8 cellular contexts compared by ENCODE assay signal in genomic region chr11:57667715-57668466, GRCh38. TPM values are rescaled to one million over a fixed set of nuclear protein-coding genes. Genes with fewer than 3 reads are reported as not detected.
DNase-seq lines count a peak whose midpoint lies in the region; ATAC-seq and TF ChIP-seq lines count a peak whose summit lies in the region.

TSS of gene ZDHHC5 (plus strand) at chr11:57668114. CDS start at chr11:57673091, 4,977 bp downstream.

- H3K36me3 ChIP-seq in GM23248 (ENCODE audit: low read depth) (peaks cover 11% of the 10 kb centered on the region), fibroblast of lung (ENCODE audit: control insufficient read depth, insufficient read depth, low read length) (peaks cover 4% of the 10 kb centered on the region)

- peak within 1 kb of the TSS; percentile 96 for H3K4me3 ChIP-seq in GM23248
- peak within 1 kb of the TSS; percentile 67 to 99 (median 86) for H3K4me3 ChIP-seq in fibroblast of lung (replicated peaks in 1 of 4; ENCODE audit: control extremely low read depth in 1 of 4, insufficient read depth in 1 of 4, low read depth in 3 of 4, low read length in 4 of 4)

- peak within 1 kb of the TSS; percentile 93 for H3K27ac ChIP-seq in GM23248
- H3K27ac ChIP-seq in fibroblast of lung (ENCODE audit: insufficient read depth, low read length), result peak within 1 kb of the TSS; percentile 100

- 0 to 1% methylated on average over 44 to 75 of the region's 103 CpGs for WGBS in GM23248 (ENCODE audit: low coverage in 1 of 2, low lambda C conversion rate in 2 of 2, missing lambda C conversion rate in 2 of 2), 2 experiments

- in situ Hi-C loops in GM23248 (cut with MboI), result no loop called here

- H3K9me3 ChIP-seq in GM23248 (ENCODE audit: low read depth), result no peaks in the 10 kb centered on the region
- H3K9me3 ChIP-seq in fibroblast of lung (ENCODE audit: control insufficient read depth, insufficient read depth, low read depth, low read length), result no peaks in the 10 kb centered on the region

- no peaks in the 10 kb centered on the region for H3K27me3 Mint-ChIP-seq in naive thymus-derived CD8-positive, alpha-beta T cell

- peak within 1 kb of the TSS; percentile 98 to 100 (median 99) for H3K27ac Mint-ChIP-seq in naive thymus-derived CD8-positive, alpha-beta T cell

- POLR2A ChIA-PET in naive thymus-derived CD8-positive, alpha-beta T cell (lab: Charles Lee), result interaction anchor here (0.6 to 2.8 kb wide), 16 partner anchors 11 to 910 kb away, joined by 3 to 27 read pairs (median 4); partner anchors contain the start of genes CLP1, LPXN, MED19 and SELENOH

- H3K9ac ChIP-seq in GM23248 (peak within 1 kb of the TSS; percentile 87), fibroblast of lung (ENCODE audit: insufficient read depth, low read length) (peak within 1 kb of the TSS; percentile 93)

- H3K4me3 Mint-ChIP-seq in naive thymus-derived CD8-positive, alpha-beta T cell, result peak within 1 kb of the TSS; percentile 88 to 97 (median 92)

- peaks cover 0 to 20% (median 2%) of the 10 kb centered on the region in 3 donors for H3K36me3 Mint-ChIP-seq in naive thymus-derived CD8-positive, alpha-beta T cell

- H3K4me1 Mint-ChIP-seq in naive thymus-derived CD8-positive, alpha-beta T cell, result peaks cover 33 to 54% (median 52%) of the 10 kb centered on the region in 4 donors

- H4K20me1 ChIP-seq in GM23248 (ENCODE audit: insufficient read depth), result no peaks in the 10 kb centered on the region
- peaks cover 2% of the 10 kb centered on the region for H4K20me1 ChIP-seq in fibroblast of lung (ENCODE audit: control insufficient read depth, extremely low read depth, insufficient read depth, low read length)

- peaks cover 0 to 3% (median 0%) of the 10 kb centered on the region in 9 donors for H3K9me3 Mint-ChIP-seq in naive thymus-derived CD8-positive, alpha-beta T cell

- H3K27me3 ChIP-seq in GM23248 (replicated peaks; ENCODE audit: insufficient read depth) (no peaks in the 10 kb centered on the region), fibroblast of lung (ENCODE audit: control insufficient read depth, insufficient read depth, low read length) (no peaks in the 10 kb centered on the region)

- ATAC-seq in naive thymus-derived CD8-positive, alpha-beta T cell, result peak; percentile 85 to 88

- H3K4me2 ChIP-seq in GM23248 (ENCODE audit: unreplicated experiment), result peak within 1 kb of the TSS; percentile 95
- peak within 1 kb of the TSS; percentile 81 for H3K4me2 ChIP-seq in fibroblast of lung (ENCODE audit: extremely low read depth, insufficient read depth, low read length)

- no peaks in the 10 kb centered on the region for H3K9me2 ChIP-seq in GM23248 (ENCODE audit: insufficient read depth)

- TF ChIP-seq CTCF in LNCAP (IDR thresholded peaks at IDR 0.05), result peak; percentile 34; the same call in 1 of the 2 replicates
- peak; percentile 18 to 40 for TF ChIP-seq CTCF in fibroblast of lung (conservative IDR thresholded peaks at IDR 0.05 in 1 of 2, IDR thresholded peaks at IDR 0.05 in 1 of 2; ENCODE audit: low read depth in 1 of 2, low read length in 2 of 2)

- H3K4me1 ChIP-seq in GM23248 (ENCODE audit: insufficient read depth), result peaks cover 18% of the 10 kb centered on the region
- H3K4me1 ChIP-seq in fibroblast of lung (ENCODE audit: control insufficient read depth, extremely low read depth, insufficient read depth, low read length), result peaks cover 4% of the 10 kb centered on the region

- peaks cover 48% of the 10 kb centered on the region for H3K79me2 ChIP-seq in GM23248 (ENCODE audit: insufficient read depth)
- H3K79me2 ChIP-seq in fibroblast of lung (ENCODE audit: control insufficient read depth, insufficient read depth, low read length), result peaks cover 46% of the 10 kb centered on the region

- peaks cover 14% of the 10 kb centered on the region for H3F3A ChIP-seq in GM23248 (ENCODE audit: insufficient read depth)

- DNase-seq in Daoy (ENCODE audit: low read depth) (peak; percentile 100), GM23248 (peak; percentile 100), RPMI8226 (peak; percentile 100), fibroblast of lung (ENCODE audit: low read depth in 2 of 2) (peak; percentile 100)
- peak; percentile 99 to 100 for DNase-seq in activated T-helper 1 cell treated with anti-CD3 and anti-CD28 coated beads, Interleukin-2, amount 50 U/mL, for 16 hours (ENCODE audit: low read depth in 1 of 2, low spot score in 1 of 2)
- DNase-seq in naive thymus-derived CD8-positive, alpha-beta T cell, result peak; percentile 98 to 100 (median 100)
- DNase-seq in stimulated activated naive CD4-positive, alpha-beta T cell (lab: John Stamatoyannopoulos, UW), result peak in 5 of 6 experiments; percentile 94 to 100 (median 99)

- H2AFZ ChIP-seq in GM23248, result peak within 1 kb of the TSS; percentile 92
- H2AFZ ChIP-seq in fibroblast of lung (ENCODE audit: low read length), result peak within 1 kb of the TSS; percentile 90

RNA-seq across cellular contexts. Expression of gene ZDHHC5, which starts in this region (rescaled TPM):
- 27.7 and 28.0 TPM in 2 replicates for total RNA-seq in Daoy (2014; rRNA removed; shearing (Covaris generic))
- total RNA-seq in GM23248 (2014; rRNA removed; shearing (Covaris generic)), result 43.6 and 52.5 TPM in 2 replicates
- polyA plus RNA-seq in GM23248 (2016; fragmentation: Nextera tagmentation; extraction: Ambion mirVana) (35.8 and 36.7 TPM in 2 replicates), fibroblast of lung (58.9 and 69.8 TPM in 2 replicates)
- total RNA-seq in fibroblast of lung, result 26.7 and 33.9 TPM in 2 replicates
- 40.5 and 46.5 TPM in 2 replicates for polyA plus RNA-seq in fibroblast of lung (2012)
- polyA minus RNA-seq in fibroblast of lung (ENCODE audit: low replicate concordance), result 113 and 142 TPM in 2 replicates
- 10 to 100 TPM; 75.2 to 78.8 TPM for total RNA-seq in naive thymus-derived CD8-positive, alpha-beta T cell
- polyA plus RNA-seq in naive thymus-derived CD8-positive, alpha-beta T cell, result 10 to 100 TPM; 25.0 to 43.4 (median 26.4) TPM

Comparison
In these comparisons a context has a peak if more than half of its experiments do, and no peak if none do; other contexts are left out.
1. Peak in every context shown above with its lines: DNase-seq, ATAC-seq, H3K4me3 ChIP-seq and H3K27ac ChIP-seq.